11 cellular contexts compared by ENCODE assay signal in genomic region chr18:75214766-75215515, GRCh38. TPM values are rescaled to one million over a fixed set of nuclear protein-coding genes. Genes with fewer than 3 reads are reported as not detected.
A peak's percentile ranks its signal among the peaks of the same experiment; 100 is the strongest.
DNase-seq lines count a peak whose midpoint lies in the region; ATAC-seq, FAIRE-seq and TF ChIP-seq lines count a peak whose summit lies in the region.
"Had no signal": no experiment of that assay in that cellular context is flagged by ENCODE, and none has a peak within 500 bp of the region (broad histone marks: within the 10 kb centered on the region; RNA-seq: fewer than 3 reads in every experiment).

No MANE protein-coding gene starts in this region.

- H3K36me3 ChIP-seq in heart right ventricle (peaks cover 0 to 5% (median 0%) of the 10 kb centered on the region in 9 donors), liver (ENCODE audit: control insufficient read depth in 4 of 4, insufficient read depth in 3 of 4, low read depth in 1 of 4, low read length in 3 of 4) (no peaks in the 10 kb centered on the region), transverse colon (no peaks in the 10 kb centered on the region), mammary epithelial cell (ENCODE audit: insufficient read depth, low read length) (no peaks in the 10 kb centered on the region)
- H3K36me3 ChIP-seq: BLaER1 had no signal

- H4K20me1 ChIP-seq in mammary epithelial cell (ENCODE audit: insufficient read depth, low read length): no peaks in the 10 kb centered on the region

- peaks cover 46% of the 10 kb centered on the region for H3K79me2 ChIP-seq in mammary epithelial cell (ENCODE audit: insufficient read depth, low read length)

- H3K36me3 Mint-ChIP-seq in activated naive CD4-positive, alpha-beta T cell treated with anti-CD3 and anti-CD28 coated beads, Interleukin-2, amount 50 U/mL, for 72 hours: peaks cover 19 to 38% of the 10 kb centered on the region in 2 donors

- CTCF ChIA-PET in mammary epithelial cell (lab: Charles Lee; ENCODE audit: low non-redundant PET): no interaction called here

- no peak for TF ChIP-seq RAD21 in liver (IDR thresholded peaks at IDR 0.05)

- H3K9ac ChIP-seq in liver (ENCODE audit: low read depth in 1 of 2, low read length in 2 of 2) (no peak overlapping the region), mammary epithelial cell (ENCODE audit: insufficient read depth, low read length) (no peak overlapping the region)
- H3K9ac ChIP-seq: BLaER1 had no signal

- TF ChIP-seq CTCF in heart right ventricle (IDR thresholded peaks at IDR 0.05) (no peak), liver (IDR thresholded peaks at IDR 0.05; ENCODE audit: low read depth, low read length, missing input control) (no peak), transverse colon (IDR thresholded peaks at IDR 0.05) (no peak), mammary epithelial cell (conservative IDR thresholded peaks at IDR 0.05 in 1 of 2, IDR thresholded peaks at IDR 0.05 in 1 of 2; ENCODE audit: extremely low read depth in 1 of 2, insufficient read depth in 1 of 2, low read depth in 1 of 2, low read length in 2 of 2) (no peak)

- WGBS in heart right ventricle, 2 donors: 76 to 78% methylated on average over 12 of the region's 12 CpGs
- WGBS in liver: 65% methylated on average over 12 of the region's 12 CpGs
- WGBS in transverse colon (ENCODE audit: low coverage in 1 of 2), 2 donors: 61 to 76% methylated on average over 8 to 12 of the region's 12 CpGs
- WGBS in mammary epithelial cell (ENCODE audit: low coverage, missing lambda C conversion rate): 88% methylated on average over 11 of the region's 12 CpGs

- no peak overlapping the region for H3K4me2 ChIP-seq in mammary epithelial cell (ENCODE audit: insufficient read depth, low read depth, low read length)
- H3K4me2 ChIP-seq: BLaER1 had no signal

- no peak overlapping the region for H2AFZ ChIP-seq in mammary epithelial cell (ENCODE audit: low read depth, low read length)

- TF ChIP-seq POLR2A in transverse colon (IDR thresholded peaks at IDR 0.05): peak; percentile 24

- dilution Hi-C loops in mammary epithelial cell (cut with HindIII; ENCODE audit: low sequenced_read_pairs): no loop called here

- H3K27ac Mint-ChIP-seq in activated naive CD4-positive, alpha-beta T cell treated with anti-CD3 and anti-CD28 coated beads, Interleukin-2, amount 50 U/mL, for 72 hours: peak overlapping the region; percentile 68 to 78

- FAIRE-seq in RCC 7860 (lab: Jason Lieb, UNC): no peak

- ATAC-seq in heart right ventricle (no peak), Right ventricle myocardium superior (ENCODE audit: poor library complexity) (no peak)
- no peak for ATAC-seq in activated naive CD4-positive, alpha-beta T cell treated with anti-CD3 and anti-CD28 coated beads, Interleukin-2, amount 50 U/mL, for 72 hours

- H3K27me3 ChIP-seq in heart right ventricle (no peaks in the 10 kb centered on the region), liver (ENCODE audit: control insufficient read depth in 4 of 4, insufficient read depth in 4 of 4, low read length in 3 of 4) (no peaks in the 10 kb centered on the region), transverse colon (no peaks in the 10 kb centered on the region), mammary epithelial cell (ENCODE audit: insufficient read depth, low read length) (no peaks in the 10 kb centered on the region)
- H3K27me3 ChIP-seq: BLaER1 had no signal

- BruUV-seq in mammary epithelial cell (replicated peaks; lab: Mats Ljungman, UMichigan): no TSS peak

- peak overlapping the region in 7 of 10 donors; percentile 50 to 95 (median 93) for H3K27ac ChIP-seq in heart right ventricle
- peak overlapping the region; percentile 37 to 69 for H3K27ac ChIP-seq in liver (ENCODE audit: low read depth in 1 of 2, low read length in 2 of 2)
- H3K27ac ChIP-seq in transverse colon: peak overlapping the region; percentile 88 to 95 (median 90)
- H3K27ac ChIP-seq in mammary epithelial cell (ENCODE audit: insufficient read depth, low read depth, low read length): no peak overlapping the region
- H3K27ac ChIP-seq: BLaER1 had no signal

- peak overlapping the region in 2 of 10 donors; percentile 0 to 84 for H3K4me3 ChIP-seq in heart right ventricle
- no peak overlapping the region for H3K4me3 ChIP-seq in liver (ENCODE audit: low read depth in 1 of 3, low read length in 3 of 3)
- peak overlapping the region in 1 of 4 donors; percentile 7 for H3K4me3 ChIP-seq in transverse colon
- H3K4me3 ChIP-seq in mammary epithelial cell (replicated peaks in 1 of 3; ENCODE audit: insufficient read depth in 1 of 3, low read depth in 2 of 3, low read length in 3 of 3): no peak overlapping the region
- H3K4me3 ChIP-seq: BLaER1 had no signal

- in situ Hi-C loops in transverse colon (cut with MboI; ENCODE audit: low pct_ligation_motif_present in 1 of 4, low pct_unique_long_range_greater_than_20kb in 1 of 4, low sequenced_read_pairs in 3 of 4) (loop anchor here in 1 of 4 donors (25.0 kb wide), 1 partner anchor 728 kb away; the partner anchor contains the start of gene CNDP2), mammary epithelial cell (cut with MboI; ENCODE audit: low sequenced_read_pairs in 2 of 2) (loop anchor here in 1 of 2 donors (25.0 kb wide), 1 partner anchor 272 kb away; no protein-coding TSS in a partner anchor)

- H3K4me1 ChIP-seq in heart right ventricle: peaks cover 6 to 84% (median 77%) of the 10 kb centered on the region in 9 donors
- H3K4me1 ChIP-seq in liver (ENCODE audit: control insufficient read depth in 4 of 4, insufficient read depth in 4 of 4, low read length in 3 of 4): peaks cover 9 to 60% (median 48%) of the 10 kb centered on the region in 4 donors
- H3K4me1 ChIP-seq in transverse colon: peaks cover 19 to 82% (median 74%) of the 10 kb centered on the region in 4 donors
- H3K4me1 ChIP-seq in mammary epithelial cell (ENCODE audit: insufficient read depth, low read length): peaks cover 15% of the 10 kb centered on the region

- intact Hi-C loops in heart right ventricle (cut with DNase I): loop anchor here in 5 of 10 donors (5.0 kb wide), 1 partner anchor 32 kb away; no protein-coding TSS in a partner anchor
- intact Hi-C loops in Right ventricle myocardium superior (cut with DNase I): no loop called here
- intact Hi-C loops in transverse colon (cut with DNase I; ENCODE audit: low total_unique reads): loop anchor here (10.0 kb wide), 1 partner anchor 260 kb away; no protein-coding TSS in a partner anchor
- intact Hi-C loops in mammary epithelial cell (cut with micrococcal nuclease): loop anchor here (5.0 kb wide), 2 partner anchors 563 to 1037 kb away; no protein-coding TSS in a partner anchor

- TF ChIP-seq EP300 in transverse colon (IDR thresholded peaks at IDR 0.05; ENCODE audit: low read depth): no peak

- DNase-seq in heart right ventricle (no peak), Right ventricle myocardium superior (no peak), transverse colon (peak; percentile 42), mammary epithelial cell (no peak), RCC 7860 (ENCODE audit: low spot score) (no peak)
- no peak for DNase-seq in activated naive CD4-positive, alpha-beta T cell treated with anti-CD3 and anti-CD28 coated beads, Interleukin-2, amount 50 U/mL, for 72 hours (ENCODE audit: low spot score in 2 of 2)
- DNase-seq in stimulated activated CD4-positive, alpha-beta T cell treated with anti-CD3 and anti-CD28 coated beads, Interleukin-4, amount 100 ng/mL, for 1 hour: no peak
- DNase-seq: NCI-H2171, SW 1271 had no signal

- H3K9me3 ChIP-seq in heart right ventricle (no peaks in the 10 kb centered on the region), liver (ENCODE audit: control insufficient read depth in 4 of 4, low read length in 3 of 4) (no peaks in the 10 kb centered on the region), transverse colon (no peaks in the 10 kb centered on the region), mammary epithelial cell (replicated peaks; ENCODE audit: insufficient read depth, low read length) (no peaks in the 10 kb centered on the region)
- H3K9me3 ChIP-seq: BLaER1 had no signal

- no peaks in the 10 kb centered on the region for H3K9me3 Mint-ChIP-seq in activated naive CD4-positive, alpha-beta T cell treated with anti-CD3 and anti-CD28 coated beads, Interleukin-2, amount 50 U/mL, for 72 hours

TF ChIP-seq in liver, 16 proteins besides CTCF, POLR2A, EP300 and RAD21 (continues in another document):
- TF ChIP-seq FOXA2 (IDR thresholded peaks at IDR 0.05) (no peak), ZBTB33 (IDR thresholded peaks at IDR 0.05) (no peak), SP1 (IDR thresholded peaks at IDR 0.05) (peak; percentile 52), HNF4A (conservative IDR thresholded peaks at IDR 0.05) (peak; percentile 76 to 89)

RNA-seq across cellular contexts. Expression of gene TSHZ1, which starts 4.3 kb away (rescaled TPM):
- total RNA-seq in heart right ventricle (10 to 100 TPM; 13.2 to 22.9 (median 18.3) TPM), Right ventricle myocardium superior (24.0 TPM), liver (1 to 10 TPM; 4.2 to 6.6 TPM), transverse colon (10 to 100 TPM; 16.3 to 34.8 (median 29.8) TPM), mammary epithelial cell (1 to 10 TPM; 4.7 to 8.1 TPM)
- polyA plus RNA-seq in heart right ventricle (10 to 100 TPM in 1 of 2 donors, 1 to 10 TPM in 1; 4.8 to 10.7 TPM), liver (1 to 10 TPM; 5.6 TPM), mammary epithelial cell (2.0 TPM)
- 10 to 100 TPM in 1 of 2 donors, 1 to 10 TPM in 1; 8.7 to 17.2 TPM for total RNA-seq in activated naive CD4-positive, alpha-beta T cell treated with anti-CD3 and anti-CD28 coated beads, Interleukin-2, amount 50 U/mL, for 72 hours
- polyA minus RNA-seq in mammary epithelial cell: 7.0 TPM

RNA-seq across cellular contexts. Expression of gene PTGR3, which starts 6.0 kb away (rescaled TPM):
- total RNA-seq in heart right ventricle (10 to 100 TPM; 48.5 to 71.3 (median 58.8) TPM), Right ventricle myocardium superior (81.5 TPM), liver (10 to 100 TPM in 1 of 2 donors, 1 to 10 TPM in 1; 6.8 to 14.2 TPM), transverse colon (10 to 100 TPM; 10.1 to 45.9 (median 23.4) TPM), mammary epithelial cell (10 to 100 TPM; 15.2 to 29.4 TPM)
- polyA plus RNA-seq in heart right ventricle (10 to 100 TPM; 10.0 to 19.2 TPM), liver (10 to 100 TPM in 1 of 2 donors, 1 to 10 TPM in 1; 8.5 to 18.7 TPM), mammary epithelial cell (31.3 TPM)
- total RNA-seq in activated naive CD4-positive, alpha-beta T cell treated with anti-CD3 and anti-CD28 coated beads, Interleukin-2, amount 50 U/mL, for 72 hours: 10 to 100 TPM; 25.9 to 31.6 TPM
- 27.9 TPM for polyA minus RNA-seq in mammary epithelial cell
